9 cellular contexts compared by ENCODE assay signal in the genomic region with DNA sequence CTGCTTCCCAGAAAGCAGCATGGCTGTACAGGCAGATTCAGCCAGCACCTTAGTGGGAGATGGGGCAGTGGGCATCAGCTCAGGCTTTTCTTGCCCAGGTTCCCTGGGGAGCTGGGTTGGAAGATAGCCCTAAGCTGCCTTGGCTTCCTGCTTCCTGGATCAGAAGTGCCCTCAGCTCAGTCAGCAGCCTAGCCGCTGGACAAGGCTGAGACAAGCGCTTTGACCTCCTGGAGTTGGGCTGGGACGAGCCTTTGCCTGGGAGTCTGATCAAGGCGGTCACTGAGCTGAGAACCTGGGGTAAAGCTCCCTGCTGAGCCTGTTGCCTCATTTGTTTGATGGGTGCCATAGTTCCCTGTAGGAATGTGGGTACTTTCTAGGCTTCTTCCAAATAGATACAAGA.
DNase-seq lines count a peak whose midpoint lies in the region; ATAC-seq and TF ChIP-seq lines count a peak whose summit lies in the region.
"Had no signal": no experiment of that assay in that cellular context is flagged by ENCODE, and none has a peak within 500 bp of the region (broad histone marks: within the 10 kb centered on the region; RNA-seq: fewer than 3 reads in every experiment).

No MANE protein-coding gene starts in this region.

- TF ChIP-seq EP300 in sigmoid colon (IDR thresholded peaks at IDR 0.05) = no peak

- ATAC-seq in left ventricle myocardium superior (peak; percentile 49), GM21723 (IDR thresholded peaks at IDR 0.05; ENCODE audit: unreplicated experiment) (no peak)

- no peak for TF ChIP-seq POLR2A in sigmoid colon (IDR thresholded peaks at IDR 0.05)

- H3K4me3 ChIP-seq in sigmoid colon = peak overlapping the region in 2 of 4 donors; percentile 10 to 16

- no peak for TF ChIP-seq CTCF in sigmoid colon (IDR thresholded peaks at IDR 0.05)

- DNase-seq in EH (ENCODE audit: low read depth) (peak; percentile 60), left ventricle myocardium superior (no peak), sigmoid colon (no peak), NCI-H2227 (lab: John Stamatoyannopoulos, UW; ENCODE audit: unreplicated experiment) (no peak), SK-N-DZ (ENCODE audit: low spot score) (no peak), foreskin melanocyte (no peak)
- DNase-seq: activated CD4-positive, alpha-beta T cell treated with anti-CD3 and anti-CD28 coated beads, Interleukin-2, amount 10 ng/mL, durations not matched to agents 7 days and 5 days had no signal

- no peaks in the 10 kb centered on the region for H3K9me3 ChIP-seq in sigmoid colon

- H3K4me1 ChIP-seq in sigmoid colon = peaks cover 0 to 72% (median 55%) of the 10 kb centered on the region in 4 donors

- intact Hi-C loops in left ventricle myocardium superior (cut with micrococcal nuclease) (no loop called here), sigmoid colon (cut with DNase I) (loop anchor here (5.0 kb wide), 1 partner anchor 156 kb away; no protein-coding TSS in a partner anchor)

- peaks cover 0 to 10% (median 8%) of the 10 kb centered on the region in 4 donors for H3K36me3 ChIP-seq in sigmoid colon

- H3K27me3 ChIP-seq in sigmoid colon = no peaks in the 10 kb centered on the region

- H3K27ac ChIP-seq in adipose tissue (ENCODE audit: low read depth, low read length) (peak overlapping the region; percentile 38), sigmoid colon (peak overlapping the region; percentile 79 to 89 (median 84))

- WGBS in adipose tissue, 3 donors = 26 to 63% (median 57%) methylated on average over 4 of the region's 4 CpGs
- WGBS in sigmoid colon, 2 donors = 87 to 93% methylated on average over 4 of the region's 4 CpGs
